ENCODE assay signal across 11 cellular contexts in the genomic region with DNA sequence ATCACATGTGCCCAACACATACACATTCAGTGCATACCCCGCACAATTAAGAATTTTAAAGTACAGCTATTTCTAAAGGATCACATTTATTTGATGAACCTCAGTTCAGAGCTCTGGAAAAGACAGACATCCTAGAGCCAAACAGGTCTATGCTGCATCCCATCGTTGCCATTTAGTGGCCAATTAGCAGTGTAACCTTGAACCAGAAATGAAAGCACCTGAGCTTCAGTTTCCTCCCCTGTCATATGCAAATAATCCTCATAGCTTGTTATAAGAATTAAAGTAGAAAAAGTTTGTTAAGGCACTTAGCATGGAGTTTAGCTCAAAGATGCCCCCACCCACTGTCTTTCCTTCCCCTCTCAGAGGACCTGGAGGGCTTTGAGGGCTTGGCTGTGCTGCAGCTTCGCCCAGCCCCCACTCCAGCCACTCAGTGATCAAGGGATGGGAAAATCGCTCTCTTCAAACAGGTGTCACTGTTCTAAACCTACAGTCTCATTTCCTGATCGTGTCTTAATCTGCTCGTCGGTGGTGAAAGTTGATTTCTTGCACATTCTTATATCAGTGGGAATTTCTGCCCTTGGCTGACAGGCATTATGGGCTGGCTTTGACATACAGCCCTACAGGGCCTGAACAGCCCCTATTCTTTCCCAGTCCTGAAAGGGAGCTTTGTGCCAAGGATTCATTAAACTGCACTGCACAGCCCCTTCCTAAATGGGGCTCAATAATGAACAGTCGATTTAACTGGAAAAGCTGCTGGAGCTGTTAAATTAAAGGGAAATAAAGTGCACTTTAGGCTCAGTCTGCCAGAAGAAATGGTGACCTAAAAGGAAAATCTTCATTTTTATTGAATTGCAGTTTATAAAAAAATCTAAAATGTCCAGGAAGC. TPM values are rescaled to one million over a fixed set of nuclear protein-coding genes. Genes with fewer than 3 reads are reported as not detected.
A peak's percentile ranks its signal among the peaks of the same experiment; 100 is the strongest.
DNase-seq lines count a peak whose midpoint lies in the region; ATAC-seq and TF ChIP-seq lines count a peak whose summit lies in the region.
"Had no signal": no experiment of that assay in that cellular context is flagged by ENCODE, and none has a peak within 500 bp of the region (broad histone marks: within the 10 kb centered on the region; RNA-seq: fewer than 3 reads in every experiment).

No MANE protein-coding gene starts in this region.

- no peaks in the 10 kb centered on the region for H3K27me3 ChIP-seq in suprapubic skin
- H3K27me3 ChIP-seq: BLaER1, uterus had no signal

- WGBS in suprapubic skin = 73% methylated on average over 8 of the region's 8 CpGs

- H3K27me3 Mint-ChIP-seq in natural killer cell (ENCODE audit: low read depth in 2 of 2) = peaks cover 0 to 15% of the 10 kb centered on the region in 2 donors
- H3K27me3 Mint-ChIP-seq in natural killer cell treated with Interleukin-12 subunit alpha and Interleukin-12 subunit beta and Interleukin-15 and Interleukin-18, amount 100 ng/mL, for 72 hours = peaks cover 0 to 12% of the 10 kb centered on the region in 2 donors
- peaks cover 3% of the 10 kb centered on the region for H3K27me3 Mint-ChIP-seq in activated T-helper 17 cell treated with anti-CD3 and anti-CD28 coated beads, Interleukin-2, amount 50 U/mL, for 72 hours

- H3K36me3 ChIP-seq in suprapubic skin = no peaks in the 10 kb centered on the region
- H3K36me3 ChIP-seq: BLaER1, uterus had no signal

- no peaks in the 10 kb centered on the region for H3K9me3 Mint-ChIP-seq in natural killer cell
- H3K9me3 Mint-ChIP-seq in natural killer cell treated with Interleukin-12 subunit alpha and Interleukin-12 subunit beta and Interleukin-15 and Interleukin-18, amount 100 ng/mL, for 72 hours = no peaks in the 10 kb centered on the region
- no peaks in the 10 kb centered on the region for H3K9me3 Mint-ChIP-seq in activated T-helper 17 cell treated with anti-CD3 and anti-CD28 coated beads, Interleukin-2, amount 50 U/mL, for 72 hours

- H3K9me3 ChIP-seq in suprapubic skin = no peaks in the 10 kb centered on the region
- H3K9me3 ChIP-seq: BLaER1, uterus had no signal

- H3K4me1 ChIP-seq in suprapubic skin = no peaks in the 10 kb centered on the region
- H3K4me1 ChIP-seq: BLaER1, uterus had no signal

- DNase-seq in natural killer cell = no peak
- no peak for DNase-seq in natural killer cell treated with Interleukin-12 subunit alpha and Interleukin-12 subunit beta and Interleukin-15 and Interleukin-18, amount 100 ng/mL, for 72 hours (ENCODE audit: low spot score)
- DNase-seq in inferior parietal cortex (ENCODE audit: extremely low spot score) = peak; percentile 82
- no peak for DNase-seq in OCI-M1 (lab: John Stamatoyannopoulos, UW)
- DNase-seq in SIG-M5 treated with dmso at 0.1 percent for 504 hours (lab: John Stamatoyannopoulos, UW; ENCODE audit: unreplicated experiment) = no peak
- no peak for DNase-seq in suprapubic skin (ENCODE audit: low spot score in 2 of 2)
- DNase-seq: NCI-H1436, uterus had no signal

- no peaks in the 10 kb centered on the region for H3K4me1 Mint-ChIP-seq in natural killer cell
- no peaks in the 10 kb centered on the region for H3K4me1 Mint-ChIP-seq in natural killer cell treated with Interleukin-12 subunit alpha and Interleukin-12 subunit beta and Interleukin-15 and Interleukin-18, amount 100 ng/mL, for 72 hours (ENCODE audit: low read depth in 2 of 2)
- no peaks in the 10 kb centered on the region for H3K4me1 Mint-ChIP-seq in activated T-helper 17 cell treated with anti-CD3 and anti-CD28 coated beads, Interleukin-2, amount 50 U/mL, for 72 hours

- intact Hi-C loops in natural killer cell (cut with micrococcal nuclease) = no loop called here

- no peak for ATAC-seq in natural killer cell
- no peak for ATAC-seq in natural killer cell treated with Interleukin-12 subunit alpha and Interleukin-12 subunit beta and Interleukin-15 and Interleukin-18, amount 100 ng/mL, for 72 hours
- ATAC-seq in activated T-helper 17 cell treated with anti-CD3 and anti-CD28 coated beads, Interleukin-2, amount 50 U/mL, for 72 hours (replicated peaks) = no peak
- no peak for ATAC-seq in HG02840 (IDR thresholded peaks at IDR 0.05; ENCODE audit: low FRiP score, unreplicated experiment)

- no peak overlapping the region for H3K27ac ChIP-seq in suprapubic skin
- H3K27ac ChIP-seq: BLaER1, uterus had no signal

- H3K4me3 ChIP-seq in suprapubic skin = no peak overlapping the region
- H3K4me3 ChIP-seq: BLaER1, uterus had no signal

- no peak for TF ChIP-seq EP300 in suprapubic skin (IDR thresholded peaks at IDR 0.05)

- TF ChIP-seq CTCF in natural killer cell (IDR thresholded peaks at IDR 0.05) (no peak), suprapubic skin (IDR thresholded peaks at IDR 0.05) (no peak)

- peak overlapping the region; percentile 15 for H3K4me3 Mint-ChIP-seq in natural killer cell
- H3K4me3 Mint-ChIP-seq in natural killer cell treated with Interleukin-12 subunit alpha and Interleukin-12 subunit beta and Interleukin-15 and Interleukin-18, amount 100 ng/mL, for 72 hours = no peak overlapping the region
- peak overlapping the region; percentile 36 for H3K4me3 Mint-ChIP-seq in activated T-helper 17 cell treated with anti-CD3 and anti-CD28 coated beads, Interleukin-2, amount 50 U/mL, for 72 hours

- TF ChIP-seq POLR2A in suprapubic skin (IDR thresholded peaks at IDR 0.05) = no peak

- no peak overlapping the region for H3K27ac Mint-ChIP-seq in natural killer cell
- no peak overlapping the region for H3K27ac Mint-ChIP-seq in natural killer cell treated with Interleukin-12 subunit alpha and Interleukin-12 subunit beta and Interleukin-15 and Interleukin-18, amount 100 ng/mL, for 72 hours
- no peak overlapping the region for H3K27ac Mint-ChIP-seq in activated T-helper 17 cell treated with anti-CD3 and anti-CD28 coated beads, Interleukin-2, amount 50 U/mL, for 72 hours

- no peaks in the 10 kb centered on the region for H3K36me3 Mint-ChIP-seq in natural killer cell
- no peaks in the 10 kb centered on the region for H3K36me3 Mint-ChIP-seq in natural killer cell treated with Interleukin-12 subunit alpha and Interleukin-12 subunit beta and Interleukin-15 and Interleukin-18, amount 100 ng/mL, for 72 hours
- no peaks in the 10 kb centered on the region for H3K36me3 Mint-ChIP-seq in activated T-helper 17 cell treated with anti-CD3 and anti-CD28 coated beads, Interleukin-2, amount 50 U/mL, for 72 hours (ENCODE audit: low read depth)

RNA-seq across cellular contexts. Expression of a gene that starts 23.3 kb away (rescaled TPM):
- not detected for total RNA-seq in natural killer cell
- total RNA-seq in natural killer cell treated with Interleukin-12 subunit alpha and Interleukin-12 subunit beta and Interleukin-15 and Interleukin-18, amount 100 ng/mL, for 72 hours = not detected
- not detected for total RNA-seq in activated T-helper 17 cell treated with anti-CD3 and anti-CD28 coated beads, Interleukin-2, amount 50 U/mL, for 72 hours
- under 1 TPM; 0.18 to 0.42 (median 0.31) TPM for total RNA-seq in suprapubic skin
